ENCODE assay signal across 8 cellular contexts in the genomic region with DNA sequence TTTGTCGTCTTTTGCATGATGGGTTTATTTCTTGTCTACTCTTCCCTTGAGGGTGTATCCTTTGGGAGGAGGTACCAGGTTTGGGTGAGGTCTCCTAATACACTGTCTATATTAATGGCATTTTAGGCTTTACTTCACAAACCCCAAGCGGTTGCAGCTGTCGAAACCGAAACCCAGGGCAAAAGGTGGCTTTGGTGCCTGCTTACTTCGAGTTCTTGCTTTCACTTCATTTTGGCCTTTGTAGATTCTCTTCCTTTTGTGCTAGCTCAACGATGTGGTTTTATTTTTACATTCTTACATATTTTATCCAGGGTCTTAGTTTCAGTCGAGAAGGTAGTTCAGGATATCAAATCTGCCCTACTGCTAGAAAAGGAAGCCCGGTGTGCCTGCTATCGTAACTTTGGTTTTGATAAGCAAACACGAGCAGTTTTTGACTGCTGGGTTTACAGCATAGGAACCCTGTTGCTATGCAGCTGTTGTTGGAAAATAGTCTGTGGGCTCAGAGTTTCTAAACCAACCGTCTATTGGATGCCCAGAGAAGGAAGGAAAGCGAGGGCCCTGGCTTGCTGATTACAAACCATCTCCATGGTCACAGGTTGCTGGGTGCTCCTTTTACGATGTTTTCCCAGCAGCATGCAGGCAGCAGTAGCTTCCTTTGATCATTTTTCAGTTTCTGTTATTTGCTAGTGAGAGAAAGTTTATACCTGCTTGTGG. TPM values are rescaled to one million over a fixed set of nuclear protein-coding genes. Genes with fewer than 3 reads are reported as not detected.
DNase-seq lines count a peak whose midpoint lies in the region; ATAC-seq and TF ChIP-seq lines count a peak whose summit lies in the region.

No MANE protein-coding gene starts in this region.

- ATAC-seq in GM21367 (IDR thresholded peaks at IDR 0.05; ENCODE audit: unreplicated experiment), result peak; percentile 87
- ATAC-seq in left colon, result peak; percentile 98

- no CpG with 5 or more reads among the region's 13 CpGs for WGBS in neuronal stem cell (ENCODE audit: extremely low coverage in 2 of 2, insufficient read length in 2 of 2, insufficient replicate concordance in 1 of 2), 2 donors

- no peak overlapping the region for H2BK12ac ChIP-seq in neuronal stem cell (ENCODE audit: low read length)

- no peak overlapping the region for H3K23ac ChIP-seq in neuronal stem cell (ENCODE audit: low read depth, low read length, poor library complexity)

- DNase-seq in COLO668 (lab: John Stamatoyannopoulos, UW; ENCODE audit: unreplicated experiment), result peak; percentile 79
- DNase-seq in HT-29 (ENCODE audit: low spot score), result peak; percentile 88
- DNase-seq in amniotic epithelial cell (ENCODE audit: low read depth), result peak; percentile 64
- peak; percentile 59 to 80 for DNase-seq in left colon
- peak; percentile 32 for DNase-seq in stimulated activated CD8-positive, alpha-beta memory T cell treated with anti-CD3 and anti-CD28 coated beads, Interleukin-12 subunit alpha, Interleukin-12 subunit beta, amount 100 ng/mL, for 4 hours (ENCODE audit: low read depth)
- DNase-seq in neuronal stem cell (ENCODE audit: low spot score), result no peak

- H3K4me3 ChIP-seq in SU-DHL-6 (ENCODE audit: insufficient read depth, low read length, poor library complexity, severe bottlenecking) (peak overlapping the region; percentile 39), neuronal stem cell (ENCODE audit: low read length in 2 of 2) (no peak overlapping the region)

- H2BK120ac ChIP-seq in neuronal stem cell (ENCODE audit: low read depth, low read length), result no peak overlapping the region

- H3K9me3 ChIP-seq in SU-DHL-6 (ENCODE audit: insufficient read depth, low read length) (no peaks in the 10 kb centered on the region), neuronal stem cell (replicated peaks in 1 of 2; ENCODE audit: control insufficient read depth in 2 of 2, insufficient read depth in 1 of 2, low read depth in 1 of 2, low read length in 2 of 2) (no peaks in the 10 kb centered on the region)

- peaks cover 0 to 3% of the 10 kb centered on the region in 2 donors for H3K4me1 ChIP-seq in neuronal stem cell (ENCODE audit: control insufficient read depth in 2 of 2, insufficient read depth in 1 of 2, low read depth in 1 of 2, low read length in 2 of 2)

- no peaks in the 10 kb centered on the region for H3K79me1 ChIP-seq in neuronal stem cell (ENCODE audit: low read depth, low read length)

- intact Hi-C loops in left colon (cut with DNase I, micrococcal nuclease), result no loop called here

- H2AFZ ChIP-seq in SU-DHL-6 (ENCODE audit: low read depth, low read length, severe bottlenecking), result peak overlapping the region; percentile 73
- no peak overlapping the region for H2AFZ ChIP-seq in neuronal stem cell (ENCODE audit: low read length)

- peak overlapping the region; percentile 70 for H3K4me2 ChIP-seq in SU-DHL-6 (ENCODE audit: low read depth, low read length, poor library complexity, severe bottlenecking)
- no peak overlapping the region for H3K4me2 ChIP-seq in neuronal stem cell (ENCODE audit: insufficient read depth, low read length, poor library complexity, severe bottlenecking)

- TF ChIP-seq CTCF in SU-DHL-6 (IDR thresholded peaks at IDR 0.05; ENCODE audit: insufficient read depth, low read length, poor library complexity, severe bottlenecking), result no peak

- no peak overlapping the region for H2AK5ac ChIP-seq in neuronal stem cell (ENCODE audit: low read depth, low read length)

- H3K14ac ChIP-seq in neuronal stem cell (ENCODE audit: low read length), result no peak overlapping the region

- H4K20me1 ChIP-seq in SU-DHL-6 (ENCODE audit: low read depth, low read length), result no peaks in the 10 kb centered on the region

- H3K27me3 ChIP-seq in SU-DHL-6 (ENCODE audit: low read length) (no peaks in the 10 kb centered on the region), neuronal stem cell (ENCODE audit: control insufficient read depth in 3 of 3, insufficient read depth in 3 of 3, low read depth in 1 of 3, low read length in 3 of 3) (no peaks in the 10 kb centered on the region)

- H3K36me3 ChIP-seq in SU-DHL-6 (ENCODE audit: low read length) (no peaks in the 10 kb centered on the region), neuronal stem cell (replicated peaks in 1 of 2; ENCODE audit: control insufficient read depth in 2 of 2, insufficient read depth in 2 of 2, low read length in 2 of 2) (no peaks in the 10 kb centered on the region)

- H3K27ac ChIP-seq in SU-DHL-6 (ENCODE audit: low read depth, low read length), result peak overlapping the region; percentile 34
- H3K27ac ChIP-seq in neuronal stem cell (replicated peaks; ENCODE audit: low read length), result no peak overlapping the region

- H3K9ac ChIP-seq in SU-DHL-6 (ENCODE audit: low read length) (peak overlapping the region; percentile 31), neuronal stem cell (ENCODE audit: low read depth, low read length, poor library complexity) (no peak overlapping the region)

- no peak overlapping the region for H2BK15ac ChIP-seq in neuronal stem cell (ENCODE audit: low read length)

- no peak overlapping the region for H4K8ac ChIP-seq in neuronal stem cell (ENCODE audit: low read depth, low read length)

- H3K9me2 ChIP-seq in SU-DHL-6 (replicated peaks; ENCODE audit: insufficient read depth, low read length), result no peaks in the 10 kb centered on the region

- H4K91ac ChIP-seq in neuronal stem cell (ENCODE audit: low read depth, low read length, poor library complexity), result no peak overlapping the region

- H2BK5ac ChIP-seq in neuronal stem cell (ENCODE audit: low read length), result no peak overlapping the region

- H3K18ac ChIP-seq in neuronal stem cell (ENCODE audit: low read length), result no peak overlapping the region

- no peaks in the 10 kb centered on the region for H3F3A ChIP-seq in SU-DHL-6 (ENCODE audit: insufficient read depth)

- H3K4ac ChIP-seq in neuronal stem cell (ENCODE audit: low read length), result no peak overlapping the region

- H3K79me2 ChIP-seq in SU-DHL-6 (ENCODE audit: insufficient read depth, low read length), result no peaks in the 10 kb centered on the region

RNA-seq across cellular contexts. Expression of a gene that starts 9.8 kb away (rescaled TPM):
- total RNA-seq in HT-29 (2014; rRNA removed; shearing (Covaris generic)), result 0.05 and 0.23 TPM in 2 replicates
- total RNA-seq in left colon, result 10 to 100 TPM in 1 of 2 donors, 1 to 10 TPM in 1; 3.3 to 12.1 TPM
- polyA plus RNA-seq in neuronal stem cell (2013, experiment 1 of 2), result 22.5 TPM
- 22.9 TPM for polyA plus RNA-seq in neuronal stem cell (2013, experiment 2 of 2)
